Comparison of ENCODE assay signal across 28 cellular contexts in the genomic region with DNA sequence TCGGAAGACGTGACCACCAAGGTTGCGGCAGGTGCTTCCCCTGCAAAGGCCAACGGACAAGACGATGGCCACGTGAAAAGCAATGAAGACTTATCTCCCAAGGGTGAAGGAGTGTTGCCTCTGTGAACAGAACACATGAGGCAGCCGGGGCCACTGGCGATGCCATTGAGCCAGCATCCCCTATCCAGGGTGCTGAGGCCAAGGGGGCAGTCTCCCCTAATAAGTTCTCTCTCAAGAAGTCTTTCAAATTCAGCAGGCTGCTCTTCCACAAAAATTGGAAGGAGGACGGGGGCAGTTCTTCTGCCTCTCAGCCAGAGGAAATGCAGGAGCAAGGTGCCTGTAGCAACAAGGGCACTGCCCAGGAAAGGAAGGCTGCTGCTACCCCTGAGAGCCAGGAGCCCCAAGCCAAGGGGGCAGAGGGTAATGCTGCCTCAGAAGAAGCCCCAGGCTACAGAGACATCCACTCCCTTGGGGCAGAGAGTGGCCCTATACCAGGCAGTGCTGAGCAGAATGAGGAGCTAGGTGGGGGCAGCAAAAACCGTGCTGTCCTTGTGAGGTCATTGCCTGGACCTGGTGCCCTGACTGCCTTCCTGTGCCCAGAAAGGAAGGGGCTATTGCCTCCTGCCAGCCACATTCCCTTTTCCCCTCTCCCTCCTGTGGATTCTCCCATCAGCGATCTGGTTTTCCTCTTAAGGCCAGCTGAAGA. TPM values are rescaled to one million over a fixed set of nuclear protein-coding genes. Genes with fewer than 3 reads are reported as not detected.
DNase-seq lines count a peak whose midpoint lies in the region; ATAC-seq, FAIRE-seq and TF ChIP-seq lines count a peak whose summit lies in the region.
"Had no signal": no experiment of that assay in that cellular context is flagged by ENCODE, and none has a peak within 500 bp of the region (broad histone marks: within the 10 kb centered on the region; RNA-seq: fewer than 3 reads in every experiment).

No MANE protein-coding gene starts in this region.

- H2AFZ ChIP-seq in K562 (ENCODE audit: low read depth, low read length): no peak overlapping the region
- H2AFZ ChIP-seq: PC-9 had no signal

- TF ChIP-seq RAD21 in K562 (CRISPR knock-in tag; conservative IDR thresholded peaks at IDR 0.05 in 1 of 2, IDR thresholded peaks at IDR 0.05 in 1 of 2): no peak

- H3K36me3 Mint-ChIP-seq in activated T-cell treated with anti-CD3 and anti-CD28 coated beads, Interleukin-2, amount 50 U/mL, for 24 hours (ENCODE audit: low read depth): peaks cover 72% of the 10 kb centered on the region

- CTCF ChIA-PET in K562 (lab: Yijun Ruan, JAX; ENCODE audit: low intra/inter-chr PET ratio): no interaction called here

- POLR2A ChIA-PET in K562 (lab: Yijun Ruan, JAX): interaction anchor here (2.7 kb wide), 1 partner anchor 11 kb away, joined by 14 read pairs; no protein-coding TSS in a partner anchor

- H3K36me3 ChIP-seq in DOHH2 (ENCODE audit: control insufficient read depth, low read length): peaks cover 74% of the 10 kb centered on the region
- peaks cover 50% of the 10 kb centered on the region for H3K36me3 ChIP-seq in K562 (ENCODE audit: control insufficient read depth, insufficient read depth, low read length)
- H3K36me3 ChIP-seq in neutrophil: peaks cover 97% of the 10 kb centered on the region

- in situ Hi-C loops in K562 (cut with MboI): no loop called here

- no peak for DNase-seq in activated T-cell treated with anti-CD3 and anti-CD28 coated beads, Interleukin-2, amount 50 U/mL, for 24 hours
- DNase-seq in activated T-cell treated with anti-CD3 and anti-CD28 coated beads, Interleukin-2, amount 50 U/mL, for 48 hours: no peak
- DNase-seq in K562 (ENCODE audit: extremely low read depth in 1 of 4, low spot score in 3 of 4) (no peak), GM12892 (ENCODE audit: insufficient read length) (no peak), ecto neural progenitor cell (ENCODE audit: low spot score) (no peak)
- DNase-seq: activated CD8-positive, alpha-beta memory T cell treated with anti-CD3 and anti-CD28 coated beads, Interleukin-2, amount 10 ng/mL, durations not matched to agents 7 days and 5 days; activated naive CD4-positive, alpha-beta T cell treated with anti-CD3 and anti-CD28 coated beads for 36 hours; adrenal gland; CD8-positive, alpha-beta memory T cell; effector memory CD4-positive, alpha-beta T cell; foreskin keratinocyte; NCI-H524; PC-9; right lobe of liver; SIG-M5; stimulated activated CD4-positive, alpha-beta T cell treated with anti-CD3 and anti-CD28 coated beads, Interleukin-4, amount 100 ng/mL, for 4 hours; stimulated activated naive B cell treated with anti-CD40 and anti-IgM and Interleukin-4, amounts not matched to agents 10 μg/mL and 1 μg/mL and 100 μg/mL, for 72 hours had no signal

- TF ChIP-seq CTCF in DOHH2 (IDR thresholded peaks at IDR 0.05; ENCODE audit: low read depth, low read length, poor library complexity, severe bottlenecking) (no peak), K562 (IDR thresholded peaks at IDR 0.05 in 2 of 3, conservative IDR thresholded peaks at IDR 0.05 in 1 of 3; ENCODE audit: insufficient read depth in 2 of 3, low read depth in 1 of 3, low read length in 3 of 3) (no peak), neutrophil (IDR thresholded peaks at IDR 0.05) (no peak)

- H3K4me1 ChIP-seq in DOHH2 (ENCODE audit: control insufficient read depth, low read length): peaks cover 73% of the 10 kb centered on the region
- H3K4me1 ChIP-seq in K562 (replicated peaks in 1 of 2; ENCODE audit: control insufficient read depth in 2 of 2, insufficient read depth in 2 of 2, low read length in 2 of 2): no peaks in the 10 kb centered on the region
- H3K4me1 ChIP-seq in neutrophil (ENCODE audit: control insufficient read depth in 1 of 2, insufficient read depth in 1 of 2, low read depth in 1 of 2, low read length in 1 of 2): peaks cover 10 to 17% of the 10 kb centered on the region in 2 experiments
- H3K4me1 ChIP-seq: right lobe of liver had no signal

- H3K9me1 ChIP-seq in K562 (ENCODE audit: control insufficient read depth, insufficient read depth, low read length): no peaks in the 10 kb centered on the region

- ATAC-seq in K562: peak; percentile 36; the same call in 1 of the 3 replicates
- ATAC-seq in HG02973 (IDR thresholded peaks at IDR 0.05; ENCODE audit: unreplicated experiment): no peak
- ATAC-seq: activated CD8-positive, alpha-beta memory T cell treated with anti-CD3 and anti-CD28 coated beads, Interleukin-2, amount 10 ng/mL, durations not matched to agents 7 days and 5 days; foreskin keratinocyte; stimulated activated naive B cell treated with anti-CD40 and anti-IgM and Interleukin-4, amounts not matched to agents 10 μg/mL and 1 μg/mL and 100 μg/mL, for 72 hours had no signal

- H3K79me2 ChIP-seq in DOHH2 (ENCODE audit: control insufficient read depth, low read length) (peaks cover 77% of the 10 kb centered on the region), K562 (ENCODE audit: control insufficient read depth, insufficient read depth, low read length) (no peaks in the 10 kb centered on the region)

- H3K4me1 Mint-ChIP-seq in activated T-cell treated with anti-CD3 and anti-CD28 coated beads, Interleukin-2, amount 50 U/mL, for 24 hours (ENCODE audit: low read depth): peaks cover 10% of the 10 kb centered on the region
- H3K4me1 Mint-ChIP-seq: neural crest cell had no signal

- H3K4me3 ChIP-seq in DOHH2 (ENCODE audit: low read length) (no peak overlapping the region), K562 (no peak overlapping the region), neutrophil (ENCODE audit: low read depth in 1 of 2, low read length in 1 of 2) (no peak overlapping the region)
- H3K4me3 ChIP-seq: adrenal gland, esophagus muscularis mucosa, PC-9, right lobe of liver had no signal

- peak overlapping the region in 1 of 2 experiments; percentile 9; a peak in 1 of 4 replicates for H3K9ac ChIP-seq in K562 (ENCODE audit: insufficient read depth in 1 of 2, low read depth in 2 of 2, low read length in 2 of 2)

- H3F3A ChIP-seq in DOHH2 (ENCODE audit: control insufficient read depth, insufficient read depth): peaks cover 13% of the 10 kb centered on the region

- no peaks in the 10 kb centered on the region for H3K27me3 Mint-ChIP-seq in activated T-cell treated with anti-CD3 and anti-CD28 coated beads, Interleukin-2, amount 50 U/mL, for 24 hours
- H3K27me3 Mint-ChIP-seq: activated CD8-positive, alpha-beta memory T cell treated with anti-CD3 and anti-CD28 coated beads, Interleukin-2, amount 10 ng/mL, durations not matched to agents 7 days and 5 days; brain; stimulated activated naive B cell treated with anti-CD40 and anti-IgM and Interleukin-4, amounts not matched to agents 10 μg/mL and 1 μg/mL and 100 μg/mL, for 72 hours had no signal

- H3K27ac Mint-ChIP-seq in activated T-cell treated with anti-CD3 and anti-CD28 coated beads, Interleukin-2, amount 50 U/mL, for 24 hours: peak overlapping the region; percentile 30
- H3K27ac Mint-ChIP-seq: activated CD8-positive, alpha-beta memory T cell treated with anti-CD3 and anti-CD28 coated beads, Interleukin-2, amount 10 ng/mL, durations not matched to agents 7 days and 5 days; activated naive CD4-positive, alpha-beta T cell treated with anti-CD3 and anti-CD28 coated beads for 36 hours; activated T-helper 1 cell treated with anti-CD3 and anti-CD28 coated beads, Interleukin-12 subunit alpha, Interleukin-12 subunit beta, Interleukin-2, Interleukin-4 antibody, amounts not matched to agents 30 ng/mL and 10 ng/mL and 1 ng/mL, durations not matched to agents 14 hours and 24 hours and 36 hours; stimulated activated naive B cell treated with anti-CD40 and anti-IgM and Interleukin-4, amounts not matched to agents 10 μg/mL and 1 μg/mL and 100 μg/mL, for 72 hours had no signal

- peak overlapping the region; percentile 97 for H3K27ac ChIP-seq in DOHH2 (ENCODE audit: low read depth, low read length)
- H3K27ac ChIP-seq in K562 (ENCODE audit: extremely low read depth, low read depth, low read length): no peak overlapping the region
- peak overlapping the region; percentile 64 for H3K27ac ChIP-seq in neutrophil
- H3K27ac ChIP-seq: adrenal gland, esophagus muscularis mucosa, foreskin keratinocyte, PC-9, right lobe of liver had no signal

- H3K9me3 ChIP-seq in DOHH2 (ENCODE audit: control insufficient read depth, insufficient read depth, low read length) (no peaks in the 10 kb centered on the region), K562 (replicated peaks; ENCODE audit: control insufficient read depth, insufficient read depth, low read depth, low read length) (no peaks in the 10 kb centered on the region), neutrophil (no peaks in the 10 kb centered on the region)
- H3K9me3 ChIP-seq: adrenal gland, esophagus muscularis mucosa, right lobe of liver had no signal

- no peak for TF ChIP-seq EP300 in K562 (IDR thresholded peaks at IDR 0.05; ENCODE audit: low read length)

- peak overlapping the region; percentile 81; the same call in 1 of the 2 replicates for H3K4me2 ChIP-seq in DOHH2 (ENCODE audit: low read length)
- H3K4me2 ChIP-seq in K562 (ENCODE audit: insufficient read depth, low read length): no peak overlapping the region
- H3K4me2 ChIP-seq: PC-9 had no signal

- H3K27me3 ChIP-seq in DOHH2 (ENCODE audit: control insufficient read depth, low read length): no peaks in the 10 kb centered on the region
- no peaks in the 10 kb centered on the region for H3K27me3 ChIP-seq in K562 (ENCODE audit: control insufficient read depth in 2 of 2, insufficient read depth in 2 of 2, low read length in 2 of 2)
- H3K27me3 ChIP-seq in neutrophil: no peaks in the 10 kb centered on the region
- H3K27me3 ChIP-seq: adrenal gland, esophagus muscularis mucosa, foreskin keratinocyte, right lobe of liver had no signal

- no peak for TF ChIP-seq POLR2A in K562 (conservative IDR thresholded peaks at IDR 0.05)
- no peak for TF ChIP-seq POLR2A in GM12892 (IDR thresholded peaks at IDR 0.05; ENCODE audit: low read depth, low read length)

- no TSS peak for BruUV-seq in K562 (replicated peaks; lab: Mats Ljungman, UMichigan)

- no peaks in the 10 kb centered on the region for H4K20me1 ChIP-seq in DOHH2 (ENCODE audit: control insufficient read depth, insufficient read depth, low read depth, low read length)
- H4K20me1 ChIP-seq in K562 (replicated peaks; ENCODE audit: control insufficient read depth, insufficient read depth, low read length): no peaks in the 10 kb centered on the region

- FAIRE-seq in K562 (lab: Jason Lieb, UNC) (no peak), GM12892 (lab: Jason Lieb, UNC) (no peak)
- FAIRE-seq: colon, G401.6, GM19239, urothelium cell line had no signal

- 95% methylated on average over 9 of the region's 11 CpGs for WGBS in K562 (ENCODE audit: insufficient coverage, low coverage, missing lambda C conversion rate)

- intact Hi-C loops in K562 (cut with micrococcal nuclease): no loop called here

- no peaks in the 10 kb centered on the region for H3K9me3 Mint-ChIP-seq in activated T-cell treated with anti-CD3 and anti-CD28 coated beads, Interleukin-2, amount 50 U/mL, for 24 hours
- H3K9me3 Mint-ChIP-seq: activated naive CD4-positive, alpha-beta T cell treated with anti-CD3 and anti-CD28 coated beads for 36 hours; activated T-helper 1 cell treated with anti-CD3 and anti-CD28 coated beads, Interleukin-12 subunit alpha, Interleukin-12 subunit beta, Interleukin-2, Interleukin-4 antibody, amounts not matched to agents 30 ng/mL and 10 ng/mL and 1 ng/mL, durations not matched to agents 14 hours and 24 hours and 36 hours; brain; CD8-positive, alpha-beta memory T cell; neural crest cell; stimulated activated naive B cell treated with anti-CD40 and anti-IgM and Interleukin-4, amounts not matched to agents 10 μg/mL and 1 μg/mL and 100 μg/mL, for 72 hours had no signal

- no peaks in the 10 kb centered on the region for H3K9me2 ChIP-seq in DOHH2 (replicated peaks; ENCODE audit: control insufficient read depth, low read length)

- no peak overlapping the region for H3K4me3 Mint-ChIP-seq in activated T-cell treated with anti-CD3 and anti-CD28 coated beads, Interleukin-2, amount 50 U/mL, for 24 hours
- H3K4me3 Mint-ChIP-seq: activated CD8-positive, alpha-beta memory T cell treated with anti-CD3 and anti-CD28 coated beads, Interleukin-2, amount 10 ng/mL, durations not matched to agents 7 days and 5 days; activated naive CD4-positive, alpha-beta T cell treated with anti-CD3 and anti-CD28 coated beads for 36 hours; activated T-helper 1 cell treated with anti-CD3 and anti-CD28 coated beads, Interleukin-12 subunit alpha, Interleukin-12 subunit beta, Interleukin-2, Interleukin-4 antibody, amounts not matched to agents 30 ng/mL and 10 ng/mL and 1 ng/mL, durations not matched to agents 14 hours and 24 hours and 36 hours; brain; CD8-positive, alpha-beta memory T cell; neural crest cell; stimulated activated naive B cell treated with anti-CD40 and anti-IgM and Interleukin-4, amounts not matched to agents 10 μg/mL and 1 μg/mL and 100 μg/mL, for 72 hours had no signal

RNA-seq across cellular contexts. Expression of gene NT5C2, which starts 17.3 kb away (rescaled TPM):
- total RNA-seq in K562 (2011; cell fraction: chromatin; rRNA removed; ENCODE audit: low replicate concordance): 32.3 and 110 TPM in 2 replicates
- total RNA-seq in K562 (2011; cell fraction: nucleolus; rRNA removed): 13.5 and 23.3 TPM in 2 replicates
- total RNA-seq in K562 (2011; cell fraction: nucleoplasm; rRNA removed): 39.7 and 56.5 TPM in 2 replicates
- total RNA-seq in K562 (2014; rRNA removed) (26.5 and 26.7 TPM in 2 replicates), K562 (2014; rRNA removed; fragmentation: Illumina TruSeq; extraction: Trizol) (26.7 and 28.1 TPM in 2 replicates), K562 (2015; rRNA removed; fragmentation: Illumina TruSeq; extraction: Trizol) (34.4 and 40.1 TPM in 2 replicates), K562 (2021) (24.3 and 27.7 TPM in 2 replicates)
- polyA plus RNA-seq in K562 (2011; rRNA removed) (28.5 and 45.2 TPM in 2 replicates), K562 (2014; fragmentation: Illumina TruSeq; extraction: Trizol) (30.0 and 37.7 TPM in 2 replicates), K562 (2014; fragmentation: Nextera tagmentation; extraction: Ambion mirVana) (10 to 100 TPM; 11.3 to 29.4 TPM), K562 (2014; rRNA removed) (25.3 and 30.0 TPM in 2 replicates)
- 16.2 and 23.4 TPM in 2 replicates for polyA plus RNA-seq in K562 (2011; cell fraction: cytosol; rRNA removed)
- 34.0 and 36.8 TPM in 2 replicates for polyA plus RNA-seq in K562 (2011; cell fraction: nucleus; rRNA removed)
- 30.9 and 45.5 TPM in 2 replicates for polyA plus RNA-seq in K562 (2012)
- 29.3 and 33.8 TPM in 2 replicates for polyA minus RNA-seq in K562 (2011; rRNA and poly(A)+ RNA removed)
- 11.8 and 15.6 TPM in 2 replicates for polyA minus RNA-seq in K562 (2011; cell fraction: cytosol; rRNA and poly(A)+ RNA removed)
- 21.3 and 33.0 TPM in 2 replicates for polyA minus RNA-seq in K562 (2011; cell fraction: nucleus; rRNA and poly(A)+ RNA removed)
- 31.0 TPM for polyA plus RNA-seq in GM12892 (2012; ENCODE audit: missing spikeins)
